ENCODE assay signal across 1 cellular context in genomic region chr2:229775614-229776313, GRCh38.
TF ChIP-seq lines count a peak whose summit lies in the region.

No MANE protein-coding gene starts in this region.

TF ChIP-seq in GM23338, 12 proteins besides CTCF, POLR2A, EP300 and RAD21 (continued from another document):
- TF ChIP-seq, protein P1, sequence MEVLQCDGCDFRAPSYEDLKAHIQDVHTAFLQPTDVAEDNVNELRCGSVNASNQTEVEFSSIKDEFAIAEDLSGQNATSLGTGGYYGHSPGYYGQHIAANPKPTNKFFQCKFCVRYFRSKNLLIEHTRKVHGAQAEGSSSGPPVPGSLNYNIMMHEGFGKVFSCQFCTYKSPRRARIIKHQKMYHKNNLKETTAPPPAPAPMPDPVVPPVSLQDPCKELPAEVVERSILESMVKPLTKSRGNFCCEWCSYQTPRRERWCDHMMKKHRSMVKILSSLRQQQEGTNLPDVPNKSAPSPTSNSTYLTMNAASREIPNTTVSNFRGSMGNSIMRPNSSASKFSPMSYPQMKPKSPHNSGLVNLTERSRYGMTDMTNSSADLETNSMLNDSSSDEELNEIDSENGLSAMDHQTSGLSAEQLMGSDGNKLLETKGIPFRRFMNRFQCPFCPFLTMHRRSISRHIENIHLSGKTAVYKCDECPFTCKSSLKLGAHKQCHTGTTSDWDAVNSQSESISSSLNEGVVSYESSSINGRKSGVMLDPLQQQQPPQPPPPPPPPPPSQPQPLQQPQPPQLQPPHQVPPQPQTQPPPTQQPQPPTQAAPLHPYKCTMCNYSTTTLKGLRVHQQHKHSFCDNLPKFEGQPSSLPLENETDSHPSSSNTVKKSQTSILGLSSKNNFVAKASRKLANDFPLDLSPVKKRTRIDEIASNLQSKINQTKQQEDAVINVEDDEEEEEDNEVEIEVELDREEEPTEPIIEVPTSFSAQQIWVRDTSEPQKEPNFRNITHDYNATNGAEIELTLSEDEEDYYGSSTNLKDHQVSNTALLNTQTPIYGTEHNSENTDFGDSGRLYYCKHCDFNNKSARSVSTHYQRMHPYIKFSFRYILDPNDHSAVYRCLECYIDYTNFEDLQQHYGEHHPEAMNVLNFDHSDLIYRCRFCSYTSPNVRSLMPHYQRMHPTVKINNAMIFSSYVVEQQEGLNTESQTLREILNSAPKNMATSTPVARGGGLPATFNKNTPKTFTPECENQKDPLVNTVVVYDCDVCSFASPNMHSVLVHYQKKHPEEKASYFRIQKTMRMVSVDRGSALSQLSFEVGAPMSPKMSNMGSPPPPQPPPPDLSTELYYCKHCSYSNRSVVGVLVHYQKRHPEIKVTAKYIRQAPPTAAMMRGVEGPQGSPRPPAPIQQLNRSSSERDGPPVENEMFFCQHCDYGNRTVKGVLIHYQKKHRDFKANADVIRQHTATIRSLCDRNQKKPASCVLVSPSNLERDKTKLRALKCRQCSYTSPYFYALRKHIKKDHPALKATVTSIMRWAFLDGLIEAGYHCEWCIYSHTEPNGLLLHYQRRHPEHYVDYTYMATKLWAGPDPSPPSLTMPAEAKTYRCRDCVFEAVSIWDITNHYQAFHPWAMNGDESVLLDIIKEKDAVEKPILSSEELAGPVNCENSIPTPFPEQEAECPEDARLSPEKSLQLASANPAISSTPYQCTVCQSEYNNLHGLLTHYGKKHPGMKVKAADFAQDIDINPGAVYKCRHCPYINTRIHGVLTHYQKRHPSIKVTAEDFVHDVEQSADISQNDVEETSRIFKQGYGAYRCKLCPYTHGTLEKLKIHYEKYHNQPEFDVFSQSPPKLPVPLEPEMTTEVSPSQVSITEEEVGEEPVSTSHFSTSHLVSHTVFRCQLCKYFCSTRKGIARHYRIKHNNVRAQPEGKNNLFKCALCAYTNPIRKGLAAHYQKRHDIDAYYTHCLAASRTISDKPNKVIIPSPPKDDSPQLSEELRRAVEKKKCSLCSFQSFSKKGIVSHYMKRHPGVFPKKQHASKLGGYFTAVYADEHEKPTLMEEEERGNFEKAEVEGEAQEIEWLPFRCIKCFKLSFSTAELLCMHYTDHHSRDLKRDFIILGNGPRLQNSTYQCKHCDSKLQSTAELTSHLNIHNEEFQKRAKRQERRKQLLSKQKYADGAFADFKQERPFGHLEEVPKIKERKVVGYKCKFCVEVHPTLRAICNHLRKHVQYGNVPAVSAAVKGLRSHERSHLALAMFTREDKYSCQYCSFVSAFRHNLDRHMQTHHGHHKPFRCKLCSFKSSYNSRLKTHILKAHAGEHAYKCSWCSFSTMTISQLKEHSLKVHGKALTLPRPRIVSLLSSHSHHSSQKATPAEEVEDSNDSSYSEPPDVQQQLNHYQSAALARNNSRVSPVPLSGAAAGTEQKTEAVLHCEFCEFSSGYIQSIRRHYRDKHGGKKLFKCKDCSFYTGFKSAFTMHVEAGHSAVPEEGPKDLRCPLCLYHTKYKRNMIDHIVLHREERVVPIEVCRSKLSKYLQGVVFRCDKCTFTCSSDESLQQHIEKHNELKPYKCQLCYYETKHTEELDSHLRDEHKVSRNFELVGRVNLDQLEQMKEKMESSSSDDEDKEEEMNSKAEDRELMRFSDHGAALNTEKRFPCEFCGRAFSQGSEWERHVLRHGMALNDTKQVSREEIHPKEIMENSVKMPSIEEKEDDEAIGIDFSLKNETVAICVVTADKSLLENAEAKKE (CRISPR knock-in tag; IDR thresholded peaks at IDR 0.05): no peak
- no peak for TF ChIP-seq JUNB (IDR thresholded peaks at IDR 0.05; ENCODE audit: unreplicated experiment)
